In genomic region chr4:87390931-87391782, GRCh38 we compare ENCODE assay signal across 8 cellular contexts. TPM values are rescaled to one million over a fixed set of nuclear protein-coding genes. Genes with fewer than 3 reads are reported as not detected.
DNase-seq lines count a peak whose midpoint lies in the region; ATAC-seq, FAIRE-seq and TF ChIP-seq lines count a peak whose summit lies in the region.

TSS of gene HSD17B11 (minus strand) at chr4:87391188. CDS start at chr4:87391070, 118 bp downstream.

- peak within 1 kb of the TSS; percentile 87 to 94 for H3K4me3 ChIP-seq in kidney (ENCODE audit: low read length in 2 of 2)

- peak; percentile 90 for TF ChIP-seq POLR2A in GM19193 (IDR thresholded peaks at IDR 0.05; ENCODE audit: extremely low read depth, insufficient read depth, insufficient read length)

- H3K4me1 ChIP-seq in kidney (ENCODE audit: control insufficient read depth in 1 of 2, insufficient read depth in 1 of 2, low read depth in 1 of 2, low read length in 2 of 2) = peaks cover 3 to 7% of the 10 kb centered on the region in 2 donors

- DNase-seq in Ammon's horn (ENCODE audit: low spot score) (peak; percentile 95), NCI-H510A treated with DMSO at 0.1 percent for 48 hours (lab: John Stamatoyannopoulos, UW) (peak; percentile 85), chondrocyte (ENCODE audit: low spot score) (no peak), kidney (peak; percentile 95)
- peak; percentile 60 for DNase-seq in activated CD4-positive, alpha-beta T cell treated with anti-CD3 and anti-CD28 coated beads for 24 hours (ENCODE audit: low read depth in 2 of 2)
- peak; percentile 86 for DNase-seq in stimulated activated CD4-positive, alpha-beta T cell treated with anti-CD3 and anti-CD28 coated beads, Interleukin-15, amount 100 ng/mL, for 24 hours

- peaks cover 26% of the 10 kb centered on the region for H3K4me1 Mint-ChIP-seq in chondrocyte (ENCODE audit: low read depth)

- peak within 1 kb of the TSS; percentile 89 for H3K4me3 Mint-ChIP-seq in chondrocyte (ENCODE audit: unreplicated experiment)

- peak within 1 kb of the TSS; percentile 93 for H3K27ac Mint-ChIP-seq in chondrocyte (ENCODE audit: unreplicated experiment)

- H3K9ac ChIP-seq in kidney (ENCODE audit: low read length in 2 of 2) = peak within 1 kb of the TSS; percentile 71 to 77

- no peaks in the 10 kb centered on the region for H3K36me3 Mint-ChIP-seq in chondrocyte (ENCODE audit: low read depth)

- TF ChIP-seq CTCF in chondrocyte (IDR thresholded peaks at IDR 0.05) (peak; percentile 64), kidney (IDR thresholded peaks at IDR 0.05; ENCODE audit: borderline replicate concordance, extremely low read depth, insufficient read depth) (peak; percentile 18)

- FAIRE-seq in kidney (lab: Jason Lieb, UNC) = peak; percentile 76

- intact Hi-C loops in kidney (cut with DNase I) = no loop called here

- no peaks in the 10 kb centered on the region for H3K27me3 Mint-ChIP-seq in chondrocyte (ENCODE audit: low read depth)

- peak within 1 kb of the TSS; percentile 69 to 88 for H3K27ac ChIP-seq in kidney (ENCODE audit: low read depth in 2 of 2, low read length in 2 of 2)

- no peaks in the 10 kb centered on the region for H3K36me3 ChIP-seq in kidney (ENCODE audit: control insufficient read depth in 1 of 2, insufficient read depth in 2 of 2, low read length in 2 of 2)

- peak; percentile 100 for ATAC-seq in HG03439 (IDR thresholded peaks at IDR 0.05; ENCODE audit: unreplicated experiment)

- H3K9me3 ChIP-seq in kidney (ENCODE audit: control insufficient read depth in 1 of 2, low read length in 2 of 2) = peaks cover 0 to 5% of the 10 kb centered on the region in 2 donors

- H3K9me3 Mint-ChIP-seq in chondrocyte (ENCODE audit: low read depth) = peaks cover 5% of the 10 kb centered on the region

RNA-seq across cellular contexts. Expression of gene HSD17B11, which starts in this region (rescaled TPM):
- total RNA-seq in chondrocyte = 10.3 to 12.9 TPM (median 11.3 TPM) in 3 replicates
- total RNA-seq in kidney = 39.5 TPM
- 48.1 TPM for polyA plus RNA-seq in kidney (ENCODE audit: insufficient read depth, low read depth, low replicate concordance)
